25 cellular contexts compared by ENCODE assay signal in the genomic region with DNA sequence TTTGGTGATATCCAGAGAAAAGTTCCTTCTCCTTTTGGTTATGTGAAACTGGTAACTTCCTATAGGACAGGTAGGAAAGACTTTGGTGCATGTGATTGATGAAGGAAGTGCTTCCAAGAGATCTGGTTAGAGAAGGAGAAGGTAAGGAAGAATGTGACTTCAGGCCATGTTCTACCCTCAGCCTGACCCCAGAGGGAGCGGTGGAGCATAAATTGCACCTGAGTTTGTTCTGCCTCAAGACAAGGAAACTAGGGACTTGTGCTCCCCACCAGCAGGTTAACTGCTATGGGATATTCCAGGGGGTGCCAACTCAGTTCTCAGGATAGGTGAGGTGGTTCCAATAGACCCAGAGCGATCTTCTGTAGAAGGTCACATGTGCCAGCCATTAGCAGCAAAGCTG.
"Had no signal": no experiment of that assay in that cellular context is flagged by ENCODE, and none has a peak within 500 bp of the region (broad histone marks: within the 10 kb centered on the region; RNA-seq: fewer than 3 reads in every experiment).

No MANE protein-coding gene starts in this region.

- H3K36me3 Mint-ChIP-seq: activated naive CD4-positive, alpha-beta T cell treated with anti-CD3 and anti-CD28 coated beads, Interleukin-2, amount 10 ng/mL, durations not matched to agents 7 days and 5 days; activated naive CD8-positive, alpha-beta T cell treated with anti-CD3 and anti-CD28 coated beads for 36 hours had no signal

- H3K4me1 ChIP-seq: SJSA1 had no signal

- H3K27me3 ChIP-seq: MG63, SJSA1 had no signal

- H3K4me3 Mint-ChIP-seq: activated CD4-positive, alpha-beta memory T cell treated with anti-CD3 and anti-CD28 coated beads, Interleukin-2, amount 10 ng/mL, durations not matched to agents 7 days and 5 days; activated CD4-positive, alpha-beta T cell treated with anti-CD3 and anti-CD28 coated beads for 36 hours; activated naive CD4-positive, alpha-beta T cell treated with anti-CD3 and anti-CD28 coated beads, Interleukin-2, amount 10 ng/mL, durations not matched to agents 7 days and 5 days; activated naive CD8-positive, alpha-beta T cell treated with anti-CD3 and anti-CD28 coated beads for 36 hours; activated T-cell treated with anti-CD3 and anti-CD28 coated beads, Interleukin-2, amount 50 U/mL, for 72 hours had no signal

- H3K4me1 Mint-ChIP-seq: activated CD4-positive, alpha-beta memory T cell treated with anti-CD3 and anti-CD28 coated beads, Interleukin-2, amount 10 ng/mL, durations not matched to agents 7 days and 5 days; activated CD4-positive, alpha-beta T cell treated with anti-CD3 and anti-CD28 coated beads for 36 hours; activated naive CD4-positive, alpha-beta T cell treated with anti-CD3 and anti-CD28 coated beads, Interleukin-2, amount 10 ng/mL, durations not matched to agents 7 days and 5 days; activated naive CD8-positive, alpha-beta T cell treated with anti-CD3 and anti-CD28 coated beads for 36 hours had no signal

- ATAC-seq: activated CD4-positive, alpha-beta T cell treated with anti-CD3 and anti-CD28 coated beads for 36 hours; activated T-cell treated with anti-CD3 and anti-CD28 coated beads, Interleukin-2, amount 50 U/mL, for 72 hours had no signal

- H3K27ac Mint-ChIP-seq: activated CD4-positive, alpha-beta memory T cell treated with anti-CD3 and anti-CD28 coated beads, Interleukin-2, amount 10 ng/mL, durations not matched to agents 7 days and 5 days; activated CD4-positive, alpha-beta T cell treated with anti-CD3 and anti-CD28 coated beads for 36 hours; activated naive CD4-positive, alpha-beta T cell treated with anti-CD3 and anti-CD28 coated beads, Interleukin-2, amount 10 ng/mL, durations not matched to agents 7 days and 5 days; activated naive CD8-positive, alpha-beta T cell treated with anti-CD3 and anti-CD28 coated beads for 36 hours; activated T-cell treated with anti-CD3 and anti-CD28 coated beads, Interleukin-2, amount 50 U/mL, for 72 hours; activated T-helper 2 cell treated with anti-CD3 and anti-CD28 coated beads, Interferon-gamma antibody, Interleukin-2, Interleukin-4, amounts not matched to agents 10 μg/mL and 5 μg/mL and 100 μg/mL, durations not matched to agents 14 hours and 24 hours and 36 hours had no signal

- H3K4me3 ChIP-seq: MG63, SJSA1 had no signal

- H3K27ac ChIP-seq: KMS-11, SJSA1 had no signal

- H3K9me3 Mint-ChIP-seq: activated CD4-positive, alpha-beta memory T cell treated with anti-CD3 and anti-CD28 coated beads, Interleukin-2, amount 10 ng/mL, durations not matched to agents 7 days and 5 days; activated T-helper 2 cell treated with anti-CD3 and anti-CD28 coated beads, Interferon-gamma antibody, Interleukin-2, Interleukin-4, amounts not matched to agents 10 μg/mL and 5 μg/mL and 100 μg/mL, durations not matched to agents 14 hours and 24 hours and 36 hours had no signal

- H3K27me3 Mint-ChIP-seq: activated CD4-positive, alpha-beta memory T cell treated with anti-CD3 and anti-CD28 coated beads, Interleukin-2, amount 10 ng/mL, durations not matched to agents 7 days and 5 days; activated naive CD4-positive, alpha-beta T cell treated with anti-CD3 and anti-CD28 coated beads, Interleukin-2, amount 10 ng/mL, durations not matched to agents 7 days and 5 days had no signal

- H3K36me3 ChIP-seq: MG63, SJSA1 had no signal

- DNase-seq: activated CD4-positive, alpha-beta memory T cell treated with anti-CD3 and anti-CD28 coated beads, Interleukin-2, amount 10 ng/mL, durations not matched to agents 7 days and 5 days; activated CD4-positive, alpha-beta T cell treated with anti-CD3 and anti-CD28 coated beads for 36 hours; activated CD4-positive, alpha-beta T cell treated with anti-CD3 and anti-CD28 coated beads, Interleukin-2, amount 50 U/mL, for 1 hour; activated gamma-delta T cell treated with Interleukin-2 at 50 U/mL for 16 hours; activated naive CD4-positive, alpha-beta T cell treated with anti-CD3 and anti-CD28 coated beads, Interleukin-2, amount 10 ng/mL, durations not matched to agents 7 days and 5 days; activated naive CD8-positive, alpha-beta T cell treated with anti-CD3 and anti-CD28 coated beads for 36 hours; activated T-cell treated with anti-CD3 and anti-CD28 coated beads for 4 hours; activated T-cell treated with anti-CD3 and anti-CD28 coated beads, Interleukin-2, amount 50 U/mL, for 72 hours; anterior cingulate cortex; cerebellar nuclear complex; MG63; NCI-H1105; NCI-H1436; NCI-H187 treated with DMSO at 0.1 percent for 48 hours; NCI-H2081 treated with DMSO at 0.1 percent for 48 hours; NCI-H2171 treated with DMSO at 0.1 percent for 48 hours; NCI-H226; NCI-H526; NCI-H774; SHP77; T-helper 2 cell; T1000 had no signal

- H3K4me2 ChIP-seq: KMS-11 had no signal
